18 cellular contexts compared by ENCODE assay signal in the genomic region with DNA sequence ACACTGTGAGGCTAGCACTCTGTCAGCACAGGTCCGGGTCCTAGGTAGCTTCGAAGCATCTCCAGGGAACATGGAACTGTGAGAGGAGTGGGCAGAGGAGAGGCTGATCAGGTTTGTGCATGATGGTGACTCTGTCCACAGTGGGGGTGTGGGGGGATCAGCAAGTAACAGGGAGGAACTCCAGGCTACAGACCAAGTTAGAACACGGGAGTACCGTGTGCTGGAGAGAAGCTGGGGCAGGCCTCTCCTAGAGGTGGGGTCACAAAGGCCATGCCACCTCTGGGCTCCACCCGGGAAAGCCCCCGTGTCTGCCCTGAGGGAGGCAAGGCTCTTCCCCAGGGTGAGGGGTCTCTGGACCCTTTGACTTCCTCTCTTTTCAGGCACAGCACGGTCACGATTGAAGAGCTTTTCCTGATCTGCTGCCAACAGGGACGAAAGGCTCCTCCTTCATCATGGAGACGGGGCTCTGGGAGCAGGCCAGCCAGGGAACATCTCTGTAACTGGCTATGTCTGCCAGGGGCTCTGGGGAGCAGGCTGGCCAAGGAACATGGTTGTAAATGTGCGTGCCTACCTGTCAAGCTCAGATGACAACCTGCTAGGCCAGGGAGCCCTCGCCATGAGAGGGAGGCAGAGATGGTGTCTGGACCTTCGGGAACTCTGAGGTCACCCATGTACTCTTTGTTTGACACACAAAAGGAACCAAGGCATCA.
A peak's percentile ranks its signal among the peaks of the same experiment; 100 is the strongest.
DNase-seq lines count a peak whose midpoint lies in the region; ATAC-seq, FAIRE-seq and TF ChIP-seq lines count a peak whose summit lies in the region.
"Had no signal": no experiment of that assay in that cellular context is flagged by ENCODE, and none has a peak within 500 bp of the region (broad histone marks: within the 10 kb centered on the region; RNA-seq: fewer than 3 reads in every experiment).

No MANE protein-coding gene starts in this region.

- no peak overlapping the region for H3K27ac Mint-ChIP-seq in chondrocyte (ENCODE audit: unreplicated experiment)
- H3K27ac Mint-ChIP-seq: CD8-positive, alpha-beta T cell had no signal

- H3K27me3 ChIP-seq in sigmoid colon: no peaks in the 10 kb centered on the region

- intact Hi-C loops in Right ventricle myocardium superior (cut with DNase I): no loop called here
- intact Hi-C loops in left cardiac atrium (cut with DNase I): no loop called here
- intact Hi-C loops in sigmoid colon (cut with DNase I): no loop called here

- FAIRE-seq in RCC 7860 (lab: Jason Lieb, UNC): no peak
- FAIRE-seq: GM19239, HTR-8/SVneo had no signal

- no peak overlapping the region for H3K4me3 ChIP-seq in sigmoid colon
- H3K4me3 ChIP-seq: HAP-1 had no signal

- no peak for TF ChIP-seq CTCF in chondrocyte (IDR thresholded peaks at IDR 0.05)
- no peak for TF ChIP-seq CTCF in sigmoid colon (IDR thresholded peaks at IDR 0.05)

- no peak for TF ChIP-seq POLR2A in sigmoid colon (IDR thresholded peaks at IDR 0.05)

- H3K36me3 Mint-ChIP-seq in chondrocyte (ENCODE audit: low read depth): no peaks in the 10 kb centered on the region
- H3K36me3 Mint-ChIP-seq: CD8-positive, alpha-beta T cell had no signal

- TF ChIP-seq EP300 in sigmoid colon (IDR thresholded peaks at IDR 0.05): no peak

- WGBS in sigmoid colon, 2 donors: 78 to 83% methylated on average over 13 of the region's 13 CpGs

- peak; percentile 10 for DNase-seq in Right ventricle myocardium superior
- no peak for DNase-seq in left cardiac atrium
- DNase-seq in chondrocyte (ENCODE audit: low spot score): peak; percentile 81
- peak; percentile 40 for DNase-seq in sigmoid colon
- no peak for DNase-seq in NCI-H1092 (lab: John Stamatoyannopoulos, UW)
- DNase-seq in RCC 7860 (ENCODE audit: low spot score): no peak
- no peak for DNase-seq in retina
- DNase-seq: AML-193; C1 segment of cervical spinal cord; CD8-positive, alpha-beta T cell; DMS53; GF-D8; GOT3; KBM-7 had no signal

- H3K4me1 ChIP-seq in sigmoid colon: no peaks in the 10 kb centered on the region
- H3K4me1 ChIP-seq: HAP-1 had no signal

- peaks cover 27% of the 10 kb centered on the region for H3K4me1 Mint-ChIP-seq in chondrocyte (ENCODE audit: low read depth)

- H3K36me3 ChIP-seq in sigmoid colon: no peaks in the 10 kb centered on the region
- H3K36me3 ChIP-seq: HAP-1 had no signal

- H3K4me3 Mint-ChIP-seq in chondrocyte (ENCODE audit: unreplicated experiment): no peak overlapping the region
- H3K4me3 Mint-ChIP-seq: CD8-positive, alpha-beta T cell had no signal

- H3K27ac ChIP-seq in sigmoid colon: no peak overlapping the region
- H3K27ac ChIP-seq: 22Rv1 had no signal

- peaks cover 1% of the 10 kb centered on the region for H3K27me3 Mint-ChIP-seq in chondrocyte (ENCODE audit: low read depth)

- no peaks in the 10 kb centered on the region for H3K9me3 ChIP-seq in sigmoid colon
- H3K9me3 ChIP-seq: HAP-1 had no signal

- no peaks in the 10 kb centered on the region for H3K9me3 Mint-ChIP-seq in chondrocyte (ENCODE audit: low read depth)
- H3K9me3 Mint-ChIP-seq: CD8-positive, alpha-beta T cell had no signal

- ATAC-seq in Right ventricle myocardium superior (ENCODE audit: poor library complexity): no peak
- ATAC-seq in left cardiac atrium: no peak
- ATAC-seq: CD8-positive, alpha-beta T cell had no signal

Comparison
In these comparisons a context has a peak if more than half of its experiments do, and no peak if none do; other contexts are left out.
1. DNase-seq: peak in Right ventricle myocardium superior (single experiment), chondrocyte (single experiment) and sigmoid colon (single experiment); none in left cardiac atrium (single experiment), NCI-H1092 (single experiment), RCC 7860 (single experiment) and retina (single experiment).